In the genomic region with DNA sequence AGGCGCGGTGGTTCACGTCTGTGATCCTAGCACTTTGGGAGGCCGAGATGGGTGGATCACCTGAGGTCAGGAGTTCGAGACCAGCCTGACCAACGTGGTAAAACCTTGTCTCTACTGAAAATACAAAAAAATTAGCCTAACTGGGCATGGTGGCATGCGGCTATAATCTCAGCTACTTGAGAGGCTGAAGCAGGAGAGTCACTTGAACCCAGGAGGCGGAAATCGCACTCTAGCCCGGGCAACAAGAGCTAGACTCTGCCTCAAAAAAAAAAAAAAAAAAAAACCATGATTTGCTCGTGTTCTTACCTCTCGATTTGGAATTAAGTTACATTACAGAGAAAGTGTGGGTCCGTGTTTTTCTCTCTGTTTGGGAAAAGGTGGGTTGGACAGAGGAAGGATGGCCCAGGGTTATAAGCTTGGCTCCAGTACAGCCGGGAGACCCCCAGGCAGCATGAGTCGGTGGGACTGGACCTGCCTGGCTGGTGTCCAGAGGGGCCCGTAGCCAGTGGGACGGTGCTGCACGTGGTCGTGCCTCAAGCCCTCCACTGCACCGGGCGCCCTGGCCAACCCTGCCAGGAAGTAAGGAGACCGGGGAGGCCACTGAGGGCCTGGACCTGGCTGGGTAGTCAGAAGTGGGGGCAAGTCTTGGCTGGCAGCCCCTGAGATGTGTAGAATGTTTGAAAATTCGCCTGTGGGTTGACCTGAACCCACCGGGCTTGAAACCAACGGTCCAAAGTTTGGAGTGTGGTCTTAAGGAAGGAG, we compare ENCODE assay signal across 13 cellular contexts. TPM values are rescaled to one million over a fixed set of nuclear protein-coding genes. Genes with fewer than 3 reads are reported as not detected.
A peak's percentile ranks its signal among the peaks of the same experiment; 100 is the strongest.
DNase-seq lines count a peak whose midpoint lies in the region; ATAC-seq lines count a peak whose summit lies in the region.
"Had no signal": no experiment of that assay in that cellular context is flagged by ENCODE, and none has a peak within 500 bp of the region (broad histone marks: within the 10 kb centered on the region; RNA-seq: fewer than 3 reads in every experiment).

No MANE protein-coding gene starts in this region.

- peaks cover 41% of the 10 kb centered on the region for H3K36me3 Mint-ChIP-seq in activated naive CD4-positive, alpha-beta T cell treated with anti-CD3 and anti-CD28 coated beads for 36 hours (ENCODE audit: low read depth)
- H3K36me3 Mint-ChIP-seq in IgD-negative memory B cell, result peaks cover 6% of the 10 kb centered on the region

- intact Hi-C loops in activated naive CD4-positive, alpha-beta T cell treated with anti-CD3 and anti-CD28 coated beads for 36 hours (cut with micrococcal nuclease), result no loop called here

- ATAC-seq in HG02870 (IDR thresholded peaks at IDR 0.05; ENCODE audit: unreplicated experiment), result no peak

- H3K27me3 ChIP-seq in adipocyte (replicated peaks; ENCODE audit: control insufficient read depth, insufficient read depth, low read length) (peaks cover under 1% of the 10 kb centered on the region), skeletal muscle satellite cell (ENCODE audit: control insufficient read depth, insufficient read depth, low read length) (peaks cover 6% of the 10 kb centered on the region)

- peak overlapping the region; percentile 56 for H3K9ac ChIP-seq in adipocyte (ENCODE audit: low read length)
- peak overlapping the region; percentile 14 for H3K9ac ChIP-seq in skeletal muscle satellite cell (ENCODE audit: low read depth, low read length)

- DNase-seq in activated naive CD4-positive, alpha-beta T cell treated with anti-CD3 and anti-CD28 coated beads for 36 hours, result no peak
- DNase-seq in activated naive CD4-positive, alpha-beta T cell treated with Interleukin-2 at 50 U/mL for 16 hours, result no peak
- DNase-seq in adipocyte (ENCODE audit: low read depth) (no peak), NCI-H146 (lab: John Stamatoyannopoulos, UW) (no peak), NCI-H2107 treated with DMSO at 0.1 percent for 48 hours (lab: John Stamatoyannopoulos, UW; ENCODE audit: unreplicated experiment) (no peak)
- DNase-seq: activated gamma-delta T cell, caudate nucleus, DMS79, NCI-H1048 had no signal

- no peaks in the 10 kb centered on the region for H3K9me3 ChIP-seq in adipocyte (ENCODE audit: control insufficient read depth, low read length)
- no peaks in the 10 kb centered on the region for H3K9me3 ChIP-seq in skeletal muscle satellite cell (replicated peaks; ENCODE audit: low read length)

- H3K27me3 Mint-ChIP-seq in activated naive CD4-positive, alpha-beta T cell treated with anti-CD3 and anti-CD28 coated beads for 36 hours (ENCODE audit: low read depth), result peaks cover 6% of the 10 kb centered on the region
- peaks cover 7% of the 10 kb centered on the region for H3K27me3 Mint-ChIP-seq in IgD-negative memory B cell

- H3K27ac Mint-ChIP-seq in activated naive CD4-positive, alpha-beta T cell treated with anti-CD3 and anti-CD28 coated beads for 36 hours, result peak overlapping the region; percentile 59
- H3K27ac Mint-ChIP-seq in IgD-negative memory B cell, result peak overlapping the region in 2 of 3 donors; percentile 65 to 90

- H3K4me3 ChIP-seq in adipocyte (ENCODE audit: low read length), result no peak overlapping the region
- H3K4me3 ChIP-seq in skeletal muscle satellite cell (ENCODE audit: low read length), result no peak overlapping the region

- peak overlapping the region; percentile 30 for H3K4me3 Mint-ChIP-seq in activated naive CD4-positive, alpha-beta T cell treated with anti-CD3 and anti-CD28 coated beads for 36 hours
- peak overlapping the region in 3 of 4 donors; percentile 48 to 90 (median 51) for H3K4me3 Mint-ChIP-seq in IgD-negative memory B cell

- no peaks in the 10 kb centered on the region for H3K9me3 Mint-ChIP-seq in activated naive CD4-positive, alpha-beta T cell treated with anti-CD3 and anti-CD28 coated beads for 36 hours
- no peaks in the 10 kb centered on the region for H3K9me3 Mint-ChIP-seq in IgD-negative memory B cell

- CTCF ChIA-PET in activated naive CD4-positive, alpha-beta T cell treated with anti-CD3 and anti-CD28 coated beads for 36 hours (lab: Charles Lee), result no interaction called here

- H3K4me2 ChIP-seq in skeletal muscle satellite cell (ENCODE audit: low read length), result no peak overlapping the region

- peaks cover 38% of the 10 kb centered on the region for H3K36me3 ChIP-seq in adipocyte (ENCODE audit: control insufficient read depth, insufficient read depth, low read length, severe bottlenecking)
- H3K36me3 ChIP-seq in skeletal muscle satellite cell (ENCODE audit: insufficient read depth, low read length), result peaks cover 40% of the 10 kb centered on the region

- H3K4me1 Mint-ChIP-seq in activated naive CD4-positive, alpha-beta T cell treated with anti-CD3 and anti-CD28 coated beads for 36 hours (ENCODE audit: low read depth), result peaks cover 46% of the 10 kb centered on the region
- peaks cover 10 to 16% (median 10%) of the 10 kb centered on the region in 3 donors for H3K4me1 Mint-ChIP-seq in IgD-negative memory B cell

- H3K4me1 ChIP-seq in adipocyte (ENCODE audit: control insufficient read depth, insufficient read depth, low read length) (peaks cover 21% of the 10 kb centered on the region), skeletal muscle satellite cell (ENCODE audit: control insufficient read depth, insufficient read depth, low read length) (peaks cover 30% of the 10 kb centered on the region)

RNA-seq across cellular contexts. Expression of a gene that starts 3.7 kb away (rescaled TPM):
- total RNA-seq in activated naive CD4-positive, alpha-beta T cell treated with anti-CD3 and anti-CD28 coated beads for 36 hours, result 1,000 to 10,000 TPM; 1,902 to 1,906 TPM
- 3,226 TPM for polyA plus RNA-seq in IgD-negative memory B cell
- total RNA-seq in skeletal muscle satellite cell (2012; rRNA removed), result 803 and 928 TPM in 2 replicates

RNA-seq across cellular contexts. Expression of a gene that starts 8.1 kb away (rescaled TPM):
- under 1 TPM; 0.07 to 0.12 TPM for total RNA-seq in activated naive CD4-positive, alpha-beta T cell treated with anti-CD3 and anti-CD28 coated beads for 36 hours
- polyA plus RNA-seq in IgD-negative memory B cell, result 0.16 TPM
- under 0.01 and 0.51 TPM in 2 replicates for total RNA-seq in skeletal muscle satellite cell (2012; rRNA removed)
- total RNA-seq: epithelial cell of proximal tubule had no signal

RNA-seq across cellular contexts. Expression of a gene that starts 34.5 kb away (rescaled TPM):
- 100 to 1,000 TPM; 253 to 265 TPM for total RNA-seq in activated naive CD4-positive, alpha-beta T cell treated with anti-CD3 and anti-CD28 coated beads for 36 hours
- polyA plus RNA-seq in IgD-negative memory B cell, result 7.2 TPM
- total RNA-seq in skeletal muscle satellite cell (2012; rRNA removed), result 54.8 and 58.5 TPM in 2 replicates

RNA-seq across cellular contexts. Expression of a gene that starts 37.2 kb away (rescaled TPM):
- 10 to 100 TPM; 17.5 to 20.8 TPM for total RNA-seq in activated naive CD4-positive, alpha-beta T cell treated with anti-CD3 and anti-CD28 coated beads for 36 hours
- 51.1 TPM for polyA plus RNA-seq in IgD-negative memory B cell
- total RNA-seq in skeletal muscle satellite cell (2012; rRNA removed), result 25.3 and 32.4 TPM in 2 replicates

RNA-seq across cellular contexts. Expression of a gene that starts 40.5 kb away (rescaled TPM):
- total RNA-seq in activated naive CD4-positive, alpha-beta T cell treated with anti-CD3 and anti-CD28 coated beads for 36 hours, result 10 to 100 TPM; 23.5 to 25.0 TPM
- 14.3 TPM for polyA plus RNA-seq in IgD-negative memory B cell
- total RNA-seq in skeletal muscle satellite cell (2012; rRNA removed), result 25.6 and 31.5 TPM in 2 replicates
